In the genomic region with DNA sequence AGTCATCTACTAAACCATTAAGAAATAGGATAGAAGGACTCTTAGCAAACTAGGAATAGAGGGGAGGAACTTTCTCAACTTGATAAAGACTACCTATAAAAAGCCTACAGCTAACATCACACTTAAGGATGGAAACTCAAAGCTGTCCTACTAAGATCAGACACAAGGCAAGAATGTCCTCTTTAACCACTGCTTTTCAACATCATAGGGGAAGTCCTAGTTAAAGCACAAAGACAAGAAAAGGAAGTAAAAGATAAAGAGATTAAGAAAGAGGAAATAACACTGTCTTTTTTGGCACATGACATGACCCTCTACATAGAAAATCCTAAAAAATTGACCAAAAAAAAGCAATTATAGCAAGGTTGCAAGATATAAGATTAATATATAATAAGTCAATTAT, we compare ENCODE assay signal across 12 cellular contexts.
DNase-seq lines count a peak whose midpoint lies in the region; ATAC-seq and TF ChIP-seq lines count a peak whose summit lies in the region.
"Had no signal": no experiment of that assay in that cellular context is flagged by ENCODE, and none has a peak within 500 bp of the region (broad histone marks: within the 10 kb centered on the region; RNA-seq: fewer than 3 reads in every experiment).

No MANE protein-coding gene starts in this region.

- H3K36me3 Mint-ChIP-seq in activated CD8-positive, alpha-beta memory T cell treated with anti-CD3 and anti-CD28 coated beads, Interleukin-2, amount 10 ng/mL, durations not matched to agents 7 days and 5 days, result peaks cover 35% of the 10 kb centered on the region
- H3K36me3 Mint-ChIP-seq in T-helper 1 cell treated with Interleukin-12 subunit alpha and Interleukin-12 subunit beta and Interleukin-4 antibody, amounts not matched to agents 30 μg/mL and 1 μg/mL, for 36 hours (ENCODE audit: low read depth), result peaks cover 3% of the 10 kb centered on the region

- H3K27ac ChIP-seq in upper lobe of right lung, result no peak overlapping the region
- H3K27ac ChIP-seq: skin epidermis had no signal

- DNase-seq in activated CD8-positive, alpha-beta memory T cell treated with anti-CD3 and anti-CD28 coated beads, Interleukin-2, amount 10 ng/mL, durations not matched to agents 7 days and 5 days, result no peak
- no peak for DNase-seq in activated CD8-positive, alpha-beta memory T cell treated with anti-CD3 and anti-CD28 coated beads, Interleukin-2, amount 50 U/mL, for 48 hours
- no peak for DNase-seq in upper lobe of right lung
- no peak for DNase-seq in HPDE6-E6E7 (ENCODE audit: extremely low spot score)
- DNase-seq in SHP77 treated with DMSO at 0.1 percent for 48 hours (lab: John Stamatoyannopoulos, UW), result no peak
- DNase-seq in NCI-H1105 (lab: John Stamatoyannopoulos, UW), result no peak
- DNase-seq: 8988T; activated naive CD4-positive, alpha-beta T cell; HCEC 1CT had no signal

- ATAC-seq in activated CD8-positive, alpha-beta memory T cell treated with anti-CD3 and anti-CD28 coated beads, Interleukin-2, amount 10 ng/mL, durations not matched to agents 7 days and 5 days, result peak; percentile 49
- peak; percentile 56 for ATAC-seq in HG03442 (IDR thresholded peaks at IDR 0.05; ENCODE audit: unreplicated experiment)
- peak; percentile 70 for ATAC-seq in upper lobe of right lung

- peaks cover 27% of the 10 kb centered on the region for H3K4me1 Mint-ChIP-seq in activated CD8-positive, alpha-beta memory T cell treated with anti-CD3 and anti-CD28 coated beads, Interleukin-2, amount 10 ng/mL, durations not matched to agents 7 days and 5 days
- peaks cover 32% of the 10 kb centered on the region for H3K4me1 Mint-ChIP-seq in T-helper 1 cell treated with Interleukin-12 subunit alpha and Interleukin-12 subunit beta and Interleukin-4 antibody, amounts not matched to agents 30 μg/mL and 1 μg/mL, for 36 hours (ENCODE audit: low read depth)

- H3K4me3 ChIP-seq in upper lobe of right lung, result no peak overlapping the region
- H3K4me3 ChIP-seq: skin epidermis had no signal

- H3K9me3 ChIP-seq in upper lobe of right lung, result no peaks in the 10 kb centered on the region

- H3K4me1 ChIP-seq in upper lobe of right lung, result peaks cover 3% of the 10 kb centered on the region

- no peaks in the 10 kb centered on the region for H3K27me3 Mint-ChIP-seq in activated CD8-positive, alpha-beta memory T cell treated with anti-CD3 and anti-CD28 coated beads, Interleukin-2, amount 10 ng/mL, durations not matched to agents 7 days and 5 days
- no peaks in the 10 kb centered on the region for H3K27me3 Mint-ChIP-seq in T-helper 1 cell treated with Interleukin-12 subunit alpha and Interleukin-12 subunit beta and Interleukin-4 antibody, amounts not matched to agents 30 μg/mL and 1 μg/mL, for 36 hours (ENCODE audit: low read depth)

- H3K36me3 ChIP-seq in upper lobe of right lung, result no peaks in the 10 kb centered on the region

- no peak overlapping the region for H3K27ac Mint-ChIP-seq in activated CD8-positive, alpha-beta memory T cell treated with anti-CD3 and anti-CD28 coated beads, Interleukin-2, amount 10 ng/mL, durations not matched to agents 7 days and 5 days
- H3K27ac Mint-ChIP-seq in T-helper 1 cell treated with Interleukin-12 subunit alpha and Interleukin-12 subunit beta and Interleukin-4 antibody, amounts not matched to agents 30 μg/mL and 1 μg/mL, for 36 hours, result no peak overlapping the region

- no peak overlapping the region for H3K4me3 Mint-ChIP-seq in activated CD8-positive, alpha-beta memory T cell treated with anti-CD3 and anti-CD28 coated beads, Interleukin-2, amount 10 ng/mL, durations not matched to agents 7 days and 5 days
- peak overlapping the region; percentile 9 for H3K4me3 Mint-ChIP-seq in T-helper 1 cell treated with Interleukin-12 subunit alpha and Interleukin-12 subunit beta and Interleukin-4 antibody, amounts not matched to agents 30 μg/mL and 1 μg/mL, for 36 hours

- TF ChIP-seq CTCF in upper lobe of right lung (IDR thresholded peaks at IDR 0.05), result no peak

- no peaks in the 10 kb centered on the region for H3K27me3 ChIP-seq in upper lobe of right lung

- H3K9me3 Mint-ChIP-seq in activated CD8-positive, alpha-beta memory T cell treated with anti-CD3 and anti-CD28 coated beads, Interleukin-2, amount 10 ng/mL, durations not matched to agents 7 days and 5 days (ENCODE audit: low read depth), result no peaks in the 10 kb centered on the region
- H3K9me3 Mint-ChIP-seq in T-helper 1 cell treated with Interleukin-12 subunit alpha and Interleukin-12 subunit beta and Interleukin-4 antibody, amounts not matched to agents 30 μg/mL and 1 μg/mL, for 36 hours, result no peaks in the 10 kb centered on the region

- CTCF ChIA-PET in activated CD8-positive, alpha-beta memory T cell treated with anti-CD3 and anti-CD28 coated beads, Interleukin-2, amount 10 ng/mL, durations not matched to agents 7 days and 5 days (lab: Charles Lee), result interaction anchor here (1.8 kb wide), 1 partner anchor 8 kb away, joined by 3 read pairs; no protein-coding TSS in a partner anchor

- intact Hi-C loops in upper lobe of right lung (cut with DNase I), result no loop called here
